In genomic region chr15:63473999-63474809, GRCh38 we compare ENCODE assay signal across 8 cellular contexts. TPM values are rescaled to one million over a fixed set of nuclear protein-coding genes. Genes with fewer than 3 reads are reported as not detected.
DNase-seq lines count a peak whose midpoint lies in the region; ATAC-seq, FAIRE-seq and TF ChIP-seq lines count a peak whose summit lies in the region.

No MANE protein-coding gene starts in this region.

- no peak overlapping the region for H3K4me3 Mint-ChIP-seq in mesothelial cell of epicardium

- H3K36me3 ChIP-seq in stomach smooth muscle (ENCODE audit: control insufficient read depth in 2 of 2, insufficient read depth in 2 of 2, low read length in 2 of 2) = no peaks in the 10 kb centered on the region

- peaks cover 29% of the 10 kb centered on the region for H3K4me1 ChIP-seq in stomach smooth muscle (ENCODE audit: control insufficient read depth, insufficient read depth, low read length)

- H3K27me3 Mint-ChIP-seq in mesothelial cell of epicardium (ENCODE audit: low read depth) = peaks cover 4% of the 10 kb centered on the region

- H3K4me3 ChIP-seq in stomach smooth muscle (ENCODE audit: low read length in 2 of 2) = no peak overlapping the region

- H3K27me3 ChIP-seq in stomach smooth muscle (ENCODE audit: control insufficient read depth in 1 of 2, insufficient read depth in 2 of 2, low read length in 2 of 2) = no peaks in the 10 kb centered on the region

- no peak overlapping the region for H3K27ac Mint-ChIP-seq in mesothelial cell of epicardium

- H3K9me3 ChIP-seq in stomach smooth muscle (ENCODE audit: control insufficient read depth in 2 of 2, low read length in 2 of 2) = no peaks in the 10 kb centered on the region

- H3K9me3 Mint-ChIP-seq in mesothelial cell of epicardium = no peaks in the 10 kb centered on the region

- peaks cover 5% of the 10 kb centered on the region for H3K4me1 Mint-ChIP-seq in mesothelial cell of epicardium

- no peak for TF ChIP-seq CTCF in mesothelial cell of epicardium (IDR thresholded peaks at IDR 0.05; ENCODE audit: unreplicated experiment)

- peak; percentile 44 for ATAC-seq in HG02840 (IDR thresholded peaks at IDR 0.05; ENCODE audit: low FRiP score, unreplicated experiment)

- FAIRE-seq in islet of Langerhans (lab: Jason Lieb, UNC) = peak; percentile 73

- H3K27ac ChIP-seq in stomach smooth muscle (ENCODE audit: low read length) = peak overlapping the region; percentile 82

- DNase-seq in activated gamma-delta T cell treated with Interleukin-2 at 50 U/mL for 16 hours = peak; percentile 31
- DNase-seq in activated gamma-delta T cell (lab: John Stamatoyannopoulos, UW) = no peak
- DNase-seq in NCI-H510A (lab: John Stamatoyannopoulos, UW) = peak; percentile 61
- peak; percentile 37 for DNase-seq in activated gamma-delta T cell treated with anti-CD3 and anti-CD28 coated beads, Interleukin-2, amount 50 U/mL, for 16 hours (ENCODE audit: low read depth)
- DNase-seq in mesothelial cell of epicardium (ENCODE audit: low spot score in 2 of 2, unreplicated experiment in 2 of 2) = no peak

- H3K36me3 Mint-ChIP-seq in mesothelial cell of epicardium = no peaks in the 10 kb centered on the region

- H3K9ac ChIP-seq in stomach smooth muscle (ENCODE audit: low read length in 2 of 2) = peak overlapping the region in 1 of 2 donors; percentile 13

RNA-seq across cellular contexts. Expression of gene USP3, which starts 30.2 kb away (rescaled TPM):
- 65.7 to 72.7 TPM (median 71.7 TPM) in 3 replicates for total RNA-seq in mesothelial cell of epicardium

Comparison
In these comparisons a context has a peak if more than half of its experiments do, and no peak if none do; other contexts are left out.
1. DNase-seq: peak in activated gamma-delta T cell treated with Interleukin-2 at 50 U/mL for 16 hours (single experiment), NCI-H510A (single experiment) and activated gamma-delta T cell treated with anti-CD3 and anti-CD28 coated beads, Interleukin-2, amount 50 U/mL, for 16 hours (single experiment); none in activated gamma-delta T cell (single experiment) and mesothelial cell of epicardium (0 of 2).